In genomic region chr3:146813496-146813895, GRCh38 we compare ENCODE assay signal across 1 cellular context.
TF ChIP-seq lines count a peak whose summit lies in the region.

No MANE protein-coding gene starts in this region.

TF ChIP-seq in HCT116, 20 proteins besides CTCF, POLR2A, EP300 and RAD21:
- no peak for TF ChIP-seq ZFX (IDR thresholded peaks at IDR 0.05)
- TF ChIP-seq EZH2 (IDR thresholded peaks at IDR 0.05): no peak
- no peak for TF ChIP-seq MAX (IDR thresholded peaks at IDR 0.05)
- no peak for TF ChIP-seq ZBTB33 (IDR thresholded peaks at IDR 0.05; ENCODE audit: extremely low read depth, insufficient replicate concordance, low read length)
- no peak for TF ChIP-seq ATF3 (IDR thresholded peaks at IDR 0.05)
- no peak for TF ChIP-seq CBX3 (IDR thresholded peaks at IDR 0.05; ENCODE audit: low read depth)
- no peak for TF ChIP-seq TCF7L2 (IDR thresholded peaks at IDR 0.05; ENCODE audit: borderline replicate concordance, extremely low read depth, insufficient read depth, insufficient read length)
- TF ChIP-seq CEBPB (IDR thresholded peaks at IDR 0.05; ENCODE audit: low read depth): no peak
- TF ChIP-seq SP1 (IDR thresholded peaks at IDR 0.05; ENCODE audit: low read depth): no peak
- no peak for TF ChIP-seq REST (IDR thresholded peaks at IDR 0.05; ENCODE audit: low read depth)
